Comparison of ENCODE assay signal across 27 cellular contexts in genomic region chr11:16598032-16598431, GRCh38.
"Had no signal": no experiment of that assay in that cellular context is flagged by ENCODE, and none has a peak within 500 bp of the region (broad histone marks: within the 10 kb centered on the region; RNA-seq: fewer than 3 reads in every experiment).

No MANE protein-coding gene starts in this region.

- H3K36me3 ChIP-seq: stomach, suprapubic skin, thoracic aorta, thyroid gland, tibial artery, tibial nerve, transverse colon, upper lobe of left lung, upper lobe of right lung, uterus, vagina had no signal

- DNase-seq: stimulated activated CD4-positive, alpha-beta T cell treated with anti-CD3 and anti-CD28 coated beads, Interleukin-2, amount 100 ng/mL, for 48 hours; stimulated activated CD4-positive, alpha-beta T cell treated with anti-CD3 and anti-CD28 coated beads, Interleukin-4, amount 100 ng/mL, for 1 hour; stimulated activated CD4-positive, alpha-beta T cell treated with anti-CD3 and anti-CD28 coated beads, Interleukin-4, amount 100 ng/mL, for 24 hours; stimulated activated CD4-positive, alpha-beta T cell treated with anti-CD3 and anti-CD28 coated beads, Interleukin-4, amount 100 ng/mL, for 4 hours; stimulated activated CD8-positive, alpha-beta memory T cell treated with anti-CD3 and anti-CD28 coated beads, Interleukin-4, amount 100 ng/mL, for 48 hours; stimulated activated naive B cell treated with anti-CD40 and anti-IgM and Interleukin-4, amounts not matched to agents 10 μg/mL and 1 μg/mL and 100 μg/mL, for 72 hours; stimulated activated naive CD4-positive, alpha-beta T cell; stimulated activated naive CD4-positive, alpha-beta T cell treated with Interleukin-2 at 50 U/mL for 16 hours; stimulated activated naive CD8-positive, alpha-beta T cell treated with anti-CD3 and anti-CD28 coated beads, Interleukin-15, amount 100 ng/mL, for 72 hours; stimulated activated naive CD8-positive, alpha-beta T cell treated with anti-CD3 and anti-CD28 coated beads, Interleukin-15, Interleukin-2, amounts not matched to agents 100 U/mL and 50 U/mL, for 24 hours; stomach; substantia nigra; testis; thyroid gland; tibial artery; transverse colon; trophoblast cell; upper lobe of left lung; upper lobe of right lung; uterus had no signal

- H3K4me1 ChIP-seq: stomach, suprapubic skin, testis, thyroid gland, transverse colon, upper lobe of left lung, upper lobe of right lung, uterus, vagina had no signal

- H3K27me3 ChIP-seq: testis, thyroid gland, tibial artery, tibial nerve, upper lobe of left lung, vagina had no signal

- H3K4me3 ChIP-seq: stomach, suprapubic skin, testis, thoracic aorta, thyroid gland, tibial artery, tibial nerve, transverse colon, upper lobe of left lung, upper lobe of right lung, uterus, vagina had no signal

- FAIRE-seq: urothelium cell line had no signal

- H3K27ac ChIP-seq: stomach, suprapubic skin, testis, thoracic aorta, thyroid gland, tibial artery, tibial nerve, transverse colon, upper lobe of left lung, upper lobe of right lung, uterus, vagina had no signal

- ATAC-seq: stimulated activated effector memory CD8-positive, alpha-beta T cell treated with anti-CD3 and anti-CD28 coated beads, Interleukin-12 subunit alpha, Interleukin-12 subunit beta, amount 100 ng/mL, for 72 hours; stimulated activated memory B cell treated with anti-CD40 and anti-IgM and Interleukin-4, amounts not matched to agents 10 μg/mL and 1 μg/mL and 100 μg/mL, for 72 hours; stimulated activated naive B cell treated with anti-CD40 and anti-IgM and Interleukin-4, amounts not matched to agents 10 μg/mL and 1 μg/mL and 100 μg/mL, for 72 hours; stimulated activated naive CD8-positive, alpha-beta T cell treated with anti-CD3 and anti-CD28 coated beads, Interleukin-15, amount 100 ng/mL, for 72 hours; stimulated activated naive CD8-positive, alpha-beta T cell treated with anti-CD3 and anti-CD28 coated beads, Interleukin-15, Interleukin-2, amounts not matched to agents 100 U/mL and 50 U/mL, for 24 hours; upper lobe of right lung had no signal

- H3K9me3 ChIP-seq: stomach, suprapubic skin, testis, thoracic aorta, thyroid gland, tibial artery, tibial nerve, transverse colon, upper lobe of left lung, upper lobe of right lung, uterus, vagina had no signal
